9 cellular contexts compared by ENCODE assay signal in genomic region chr21:45012661-45013270, GRCh38.
DNase-seq lines count a peak whose midpoint lies in the region; TF ChIP-seq lines count a peak whose summit lies in the region.
"Had no signal": no experiment of that assay in that cellular context is flagged by ENCODE, and none has a peak within 500 bp of the region (broad histone marks: within the 10 kb centered on the region; RNA-seq: fewer than 3 reads in every experiment).

No MANE protein-coding gene starts in this region.

- H3K27me3 ChIP-seq in HUES64 (ENCODE audit: insufficient read depth, low read length) (peaks cover 25% of the 10 kb centered on the region), ascending aorta (no peaks in the 10 kb centered on the region), spleen (replicated peaks in 1 of 7) (peaks cover 0 to 62% (median 4%) of the 10 kb centered on the region in 7 donors), testis (no peaks in the 10 kb centered on the region)

- no peak for DNase-seq in ascending aorta (ENCODE audit: low spot score in 2 of 2)
- peak; percentile 40 for DNase-seq in iPS DF 19.7 (ENCODE audit: low read depth, low spot score)
- DNase-seq in spleen, result peak; percentile 59
- no peak for DNase-seq in NK-92 (lab: John Stamatoyannopoulos, UW; ENCODE audit: unreplicated experiment)
- DNase-seq in testis, result no peak
- no peak for DNase-seq in activated CD4-positive, alpha-beta T cell treated with anti-CD3 and anti-CD28 coated beads, Interleukin-2, amount 50 U/mL, for 1 hour
- no peak for DNase-seq in GOT3 (lab: John Stamatoyannopoulos, UW)
- DNase-seq: immature natural killer cell had no signal

- no peak for TF ChIP-seq CTCF in ascending aorta (IDR thresholded peaks at IDR 0.05)
- TF ChIP-seq CTCF in spleen (IDR thresholded peaks at IDR 0.05 in 8 of 11, conservative IDR thresholded peaks at IDR 0.05 in 3 of 11), result no peak
- TF ChIP-seq CTCF in testis (IDR thresholded peaks at IDR 0.05), result no peak

- H3K9ac ChIP-seq in HUES64 (ENCODE audit: low read depth, low read length), result peak overlapping the region; percentile 68

- H3K4me1 ChIP-seq in HUES64 (ENCODE audit: insufficient read depth, low read length) (peaks cover 31% of the 10 kb centered on the region), ascending aorta (peaks cover 9 to 34% of the 10 kb centered on the region in 2 donors), spleen (peaks cover 0 to 13% (median 5%) of the 10 kb centered on the region in 6 donors), testis (no peaks in the 10 kb centered on the region)

- TF ChIP-seq POLR2A in spleen (IDR thresholded peaks at IDR 0.05) (no peak), testis (IDR thresholded peaks at IDR 0.05) (no peak)

- H3K4me3 ChIP-seq in HUES64 (ENCODE audit: low read length) (peak overlapping the region; percentile 18; the same call in 1 of the 2 replicates), ascending aorta (no peak overlapping the region), spleen (no peak overlapping the region), testis (no peak overlapping the region)

- H3K27ac ChIP-seq in HUES64 (ENCODE audit: low read depth, low read length) (peak overlapping the region; percentile 79), ascending aorta (peak overlapping the region; percentile 58 to 76), spleen (no peak overlapping the region), testis (no peak overlapping the region)

- H3K9me3 ChIP-seq in HUES64 (ENCODE audit: insufficient read depth, low read depth, low read length) (no peaks in the 10 kb centered on the region; the same call in 1 of the 2 replicates), ascending aorta (no peaks in the 10 kb centered on the region), spleen (peaks cover 0 to 3% (median 0%) of the 10 kb centered on the region in 8 donors), testis (no peaks in the 10 kb centered on the region)

- intact Hi-C loops in ascending aorta (cut with DNase I) (no loop called here), spleen (cut with DNase I; ENCODE audit: low total_unique reads) (no loop called here), testis (cut with DNase I; ENCODE audit: low total_unique reads) (no loop called here)

- H3K36me3 ChIP-seq in HUES64 (ENCODE audit: insufficient read depth, low read length), result no peaks in the 10 kb centered on the region
- no peaks in the 10 kb centered on the region for H3K36me3 ChIP-seq in ascending aorta
- H3K36me3 ChIP-seq in spleen, result no peaks in the 10 kb centered on the region
- no peaks in the 10 kb centered on the region for H3K36me3 ChIP-seq in testis (ENCODE audit: low read depth, missing control alignments)

- 32% methylated on average over 10 of the region's 10 CpGs for WGBS in HUES64
- 77 to 84% (median 79%) methylated on average over 10 of the region's 10 CpGs for WGBS in spleen, 5 donors
- WGBS in testis, 2 donors, result 70 to 71% methylated on average over 10 of the region's 10 CpGs

Comparison
In these comparisons a context has a peak if more than half of its experiments do, and no peak if none do; other contexts are left out.
1. H3K27ac ChIP-seq: peak in HUES64 (single experiment) and ascending aorta (2 of 2); none in spleen (0 of 8) and testis (0 of 2).
2. DNase-seq: peak in iPS DF 19.7 (single experiment) and spleen (single experiment); none in ascending aorta (0 of 2), NK-92 (single experiment), testis (single experiment), activated CD4-positive, alpha-beta T cell treated with anti-CD3 and anti-CD28 coated beads, Interleukin-2, amount 50 U/mL, for 1 hour (single experiment) and GOT3 (single experiment).